19 cellular contexts compared by ENCODE assay signal in the genomic region with DNA sequence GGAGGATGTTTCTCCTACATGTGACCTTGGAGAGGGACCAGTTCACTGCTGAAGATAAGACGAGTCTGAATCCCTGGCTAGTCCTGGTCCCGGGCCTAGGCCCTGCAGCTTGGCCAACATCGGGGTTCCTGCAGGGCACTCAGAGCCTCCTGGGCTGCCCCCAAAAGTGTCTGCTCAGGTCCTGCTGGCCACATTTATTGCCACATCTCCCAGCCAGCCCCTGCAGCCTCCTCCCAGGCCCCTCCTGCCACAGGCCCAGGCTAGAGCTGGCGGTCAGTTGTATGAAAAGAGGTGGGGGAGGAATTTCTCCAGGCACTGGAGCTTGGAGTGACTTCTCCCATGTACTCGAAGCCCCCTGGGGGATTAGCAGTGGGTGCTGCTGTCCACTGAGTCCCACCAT. TPM values are rescaled to one million over a fixed set of nuclear protein-coding genes. Genes with fewer than 3 reads are reported as not detected.
DNase-seq lines count a peak whose midpoint lies in the region; ATAC-seq and TF ChIP-seq lines count a peak whose summit lies in the region.
"Had no signal": no experiment of that assay in that cellular context is flagged by ENCODE, and none has a peak within 500 bp of the region (broad histone marks: within the 10 kb centered on the region; RNA-seq: fewer than 3 reads in every experiment).

No MANE protein-coding gene starts in this region.

- TF ChIP-seq CTCF in heart right ventricle (IDR thresholded peaks at IDR 0.05) = no peak
- TF ChIP-seq CTCF in psoas muscle (IDR thresholded peaks at IDR 0.05) = no peak
- no peak for TF ChIP-seq CTCF in upper lobe of right lung (IDR thresholded peaks at IDR 0.05)
- no peak for TF ChIP-seq CTCF in OCI-LY7 (conservative IDR thresholded peaks at IDR 0.05; ENCODE audit: low read length)

- H4K20me1 ChIP-seq in OCI-LY7 (ENCODE audit: insufficient read depth, low read length) = no peaks in the 10 kb centered on the region

- no peak for ATAC-seq in heart right ventricle
- no peak for ATAC-seq in Right ventricle myocardium superior (ENCODE audit: poor library complexity)
- ATAC-seq in psoas muscle = no peak
- no peak for ATAC-seq in upper lobe of right lung
- ATAC-seq: HepG2; naive thymus-derived CD8-positive, alpha-beta T cell; stimulated activated naive B cell treated with anti-CD40 and anti-IgM and Interleukin-4, amounts not matched to agents 10 μg/mL and 1 μg/mL and 100 μg/mL, for 72 hours had no signal

- 40 to 46% methylated on average over 5 of the region's 5 CpGs for WGBS in heart right ventricle, 2 donors
- 58 to 70% methylated on average over 5 of the region's 5 CpGs for WGBS in esophagus, 2 donors
- WGBS in psoas muscle, 3 donors = 34 to 72% (median 44%) methylated on average over 5 of the region's 5 CpGs

- peaks cover 0 to 76% (median 27%) of the 10 kb centered on the region in 9 donors for H3K36me3 ChIP-seq in heart right ventricle
- H3K36me3 ChIP-seq in esophagus (ENCODE audit: control insufficient read depth in 2 of 2, insufficient read depth in 2 of 2, low read length in 1 of 2) = peaks cover 8 to 55% of the 10 kb centered on the region in 2 donors
- H3K36me3 ChIP-seq in psoas muscle (ENCODE audit: insufficient read depth in 1 of 2, low read depth in 1 of 2) = peaks cover 0 to 26% of the 10 kb centered on the region in 2 donors
- H3K36me3 ChIP-seq in upper lobe of right lung = peaks cover 54% of the 10 kb centered on the region
- no peaks in the 10 kb centered on the region for H3K36me3 ChIP-seq in OCI-LY7 (ENCODE audit: insufficient read depth, low read length)
- H3K36me3 ChIP-seq: cardiac muscle cell had no signal

- no peak overlapping the region for H2AFZ ChIP-seq in OCI-LY7 (ENCODE audit: low read length)

- POLR2A ChIA-PET in OCI-LY7 (lab: Charles Lee) = no interaction called here

- CTCF ChIA-PET in OCI-LY7 (lab: Charles Lee; ENCODE audit: unreplicated experiment) = no interaction called here

- H3K79me2 ChIP-seq in OCI-LY7 (ENCODE audit: insufficient read depth, low read depth, low read length) = no peaks in the 10 kb centered on the region

- H3K9me3 ChIP-seq in heart right ventricle = no peaks in the 10 kb centered on the region
- H3K9me3 ChIP-seq in esophagus (ENCODE audit: control insufficient read depth in 2 of 2, insufficient read depth in 1 of 2, low read depth in 1 of 2, low read length in 1 of 2) = no peaks in the 10 kb centered on the region
- no peaks in the 10 kb centered on the region for H3K9me3 ChIP-seq in psoas muscle
- no peaks in the 10 kb centered on the region for H3K9me3 ChIP-seq in upper lobe of right lung
- no peaks in the 10 kb centered on the region for H3K9me3 ChIP-seq in OCI-LY7 (ENCODE audit: low read length)

- DNase-seq in heart right ventricle = peak in 1 of 2 donors; percentile 9
- DNase-seq in Right ventricle myocardium superior = no peak
- DNase-seq in psoas muscle = no peak
- no peak for DNase-seq in upper lobe of right lung
- no peak for DNase-seq in cortex of kidney (lab: John Stamatoyannopoulos, UW)
- no peak for DNase-seq in OCI-LY7 (ENCODE audit: low spot score)
- DNase-seq in stimulated activated CD4-positive, alpha-beta T cell treated with anti-CD3 and anti-CD28 coated beads, Interleukin-15, amount 100 ng/mL, for 24 hours = no peak
- DNase-seq: activated CD8-positive, alpha-beta memory T cell treated with anti-CD3 and anti-CD28 coated beads, Interleukin-2, amount 50 U/mL, for 4 hours; activated naive CD4-positive, alpha-beta T cell treated with anti-CD3 and anti-CD28 coated beads for 36 hours; kidney glomerular epithelial cell; MV-4-11; naive thymus-derived CD8-positive, alpha-beta T cell; NCI-H82; RPMI8226; stimulated activated naive B cell treated with anti-CD40 and anti-IgM and Interleukin-4, amounts not matched to agents 10 μg/mL and 1 μg/mL and 100 μg/mL, for 72 hours; T-helper 2 cell had no signal

- BruUV-seq in OCI-LY7 (replicated peaks; lab: Mats Ljungman, UMichigan) = no TSS peak

- H3K27ac ChIP-seq in heart right ventricle = peak overlapping the region; percentile 29 to 100 (median 61)
- peak overlapping the region; percentile 38 to 52 for H3K27ac ChIP-seq in esophagus (ENCODE audit: low read depth in 2 of 2, low read length in 1 of 2)
- H3K27ac ChIP-seq in psoas muscle = peak overlapping the region; percentile 98
- H3K27ac ChIP-seq in upper lobe of right lung = peak overlapping the region; percentile 53
- no peak overlapping the region for H3K27ac ChIP-seq in OCI-LY7 (ENCODE audit: low read depth, low read length, poor library complexity, severe bottlenecking)
- H3K27ac ChIP-seq: cardiac muscle cell had no signal

- intact Hi-C loops in heart right ventricle (cut with DNase I) (no loop called here), Right ventricle myocardium superior (cut with DNase I) (no loop called here), psoas muscle (cut with DNase I) (no loop called here), upper lobe of right lung (cut with DNase I) (no loop called here), OCI-LY7 (cut with micrococcal nuclease; ENCODE audit: unreplicated experiment) (no loop called here)

- H3K4me2 ChIP-seq in OCI-LY7 (ENCODE audit: low read length) = no peak overlapping the region

- H3K9me2 ChIP-seq in OCI-LY7 (ENCODE audit: insufficient read depth, low read length) = no peaks in the 10 kb centered on the region

- H3K4me3 ChIP-seq in heart right ventricle (peak overlapping the region in 1 of 10 donors; percentile 19), esophagus (ENCODE audit: low read depth in 1 of 2, low read length in 2 of 2) (no peak overlapping the region), psoas muscle (no peak overlapping the region), upper lobe of right lung (no peak overlapping the region), OCI-LY7 (ENCODE audit: low read depth, low read length, poor library complexity, severe bottlenecking) (no peak overlapping the region)
- H3K4me3 ChIP-seq: cardiac muscle cell had no signal

- H3K4me1 ChIP-seq in heart right ventricle = peaks cover 66 to 98% (median 92%) of the 10 kb centered on the region in 9 donors
- peaks cover 16 to 49% of the 10 kb centered on the region in 2 donors for H3K4me1 ChIP-seq in esophagus (ENCODE audit: control insufficient read depth in 2 of 2, insufficient read depth in 2 of 2, low read length in 1 of 2)
- H3K4me1 ChIP-seq in psoas muscle = peaks cover 89% of the 10 kb centered on the region
- H3K4me1 ChIP-seq in upper lobe of right lung = peaks cover 62% of the 10 kb centered on the region
- no peaks in the 10 kb centered on the region for H3K4me1 ChIP-seq in OCI-LY7 (ENCODE audit: insufficient read depth, low read length, poor library complexity, severe bottlenecking)

- no peaks in the 10 kb centered on the region for H3K27me3 ChIP-seq in heart right ventricle
- H3K27me3 ChIP-seq in esophagus (ENCODE audit: control insufficient read depth in 1 of 2, insufficient read depth in 2 of 2, low read length in 2 of 2) = no peaks in the 10 kb centered on the region
- H3K27me3 ChIP-seq in psoas muscle (ENCODE audit: insufficient read depth in 3 of 3, low read length in 2 of 3) = no peaks in the 10 kb centered on the region
- H3K27me3 ChIP-seq in upper lobe of right lung = no peaks in the 10 kb centered on the region
- H3K27me3 ChIP-seq: cardiac muscle cell had no signal

RNA-seq across cellular contexts. Expression of gene PPARA, which starts 56.5 kb away (rescaled TPM):
- total RNA-seq in heart right ventricle (10 to 100 TPM; 69.0 to 89.5 (median 81.1) TPM), Right ventricle myocardium superior (66.1 TPM), psoas muscle (10 to 100 TPM; 37.3 to 55.8 (median 46.2) TPM), upper lobe of right lung (18.4 TPM), OCI-LY7 (2022) (10.5 and 16.4 TPM in 2 replicates)
- polyA plus RNA-seq in heart right ventricle (10 to 100 TPM; 15.5 to 20.3 TPM), esophagus (1 to 10 TPM; 3.2 to 3.9 TPM), psoas muscle (10 to 100 TPM; 11.0 to 30.6 (median 12.1) TPM)
- 0.90 and 3.3 TPM in 2 replicates for total RNA-seq in OCI-LY7 (2014; rRNA removed; shearing (Covaris generic))
